ENCODE assay signal across 25 cellular contexts in genomic region chr3:141986548-141987107, GRCh38.
"Had no signal": no experiment of that assay in that cellular context is flagged by ENCODE, and none has a peak within 500 bp of the region (broad histone marks: within the 10 kb centered on the region; RNA-seq: fewer than 3 reads in every experiment).

No MANE protein-coding gene starts in this region.

- ATAC-seq: heart right ventricle; left cardiac atrium; left lung; naive thymus-derived CD4-positive, alpha-beta T cell; stimulated activated naive CD8-positive, alpha-beta T cell treated with anti-CD3 and anti-CD28 coated beads, Interleukin-15, amount 100 ng/mL, for 72 hours; upper lobe of right lung had no signal

- H3K27ac ChIP-seq: colonic mucosa, esophagus squamous epithelium, heart right ventricle, left lung, prostate gland, right atrium auricular region, sigmoid colon, spleen, suprapubic skin, transverse colon, upper lobe of right lung, uterus had no signal

- FAIRE-seq: endothelial cell of umbilical vein, islet of Langerhans had no signal

- H3K4me3 ChIP-seq: colonic mucosa, esophagus squamous epithelium, heart right ventricle, left lung, prostate gland, right atrium auricular region, sigmoid colon, spleen, suprapubic skin, transverse colon, upper lobe of right lung, uterus had no signal

- H3K4me1 ChIP-seq: colonic mucosa, heart right ventricle, left lung, prostate gland, right atrium auricular region, sigmoid colon, spleen, suprapubic skin, transverse colon, upper lobe of right lung, uterus had no signal

- H3K9me3 ChIP-seq: colonic mucosa, esophagus squamous epithelium, heart right ventricle, left lung, prostate gland, right atrium auricular region, sigmoid colon, spleen, suprapubic skin, transverse colon, upper lobe of right lung, uterus had no signal

- DNase-seq: colonic mucosa; effector memory CD4-positive, alpha-beta T cell; esophagus squamous epithelium; foreskin melanocyte; glutamatergic neuron; heart right ventricle; hippocampal formation; left cardiac atrium; left lung; mesenchymal stem cell; naive thymus-derived CD4-positive, alpha-beta T cell; nucleus accumbens; sigmoid colon; spleen; stimulated activated CD4-positive, alpha-beta T cell treated with anti-CD3 and anti-CD28 coated beads, Interleukin-2, amount 100 ng/mL, for 48 hours; stimulated activated naive CD4-positive, alpha-beta T cell; stimulated activated naive CD8-positive, alpha-beta T cell treated with anti-CD3 and anti-CD28 coated beads, Interleukin-15, amount 100 ng/mL, for 72 hours; transverse colon; upper lobe of right lung; uterus had no signal

- H3K36me3 ChIP-seq: colonic mucosa, prostate gland, right atrium auricular region, sigmoid colon, suprapubic skin, upper lobe of right lung, uterus had no signal
